ENCODE assay signal across 19 cellular contexts in the genomic region with DNA sequence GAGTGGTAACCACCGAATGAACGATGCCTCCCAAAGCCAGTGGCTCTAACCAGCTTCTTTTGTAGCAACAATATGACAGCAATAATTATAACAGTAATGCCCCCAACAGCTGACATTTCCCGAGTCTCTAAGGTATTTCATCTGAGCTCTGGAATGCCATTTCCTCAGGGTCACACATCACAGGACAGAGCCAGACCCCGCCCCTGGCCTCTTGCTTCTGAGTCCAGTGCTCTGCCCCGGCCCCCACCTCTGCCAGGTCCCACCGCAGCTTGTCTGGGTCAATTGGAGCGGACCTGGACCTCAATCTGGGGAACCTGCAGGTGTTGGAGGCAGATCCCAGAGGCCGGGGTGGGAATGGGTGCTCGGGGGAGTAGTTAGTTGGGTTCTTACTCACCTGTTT.
"Had no signal": no experiment of that assay in that cellular context is flagged by ENCODE, and none has a peak within 500 bp of the region (broad histone marks: within the 10 kb centered on the region; RNA-seq: fewer than 3 reads in every experiment).

No MANE protein-coding gene starts in this region.

- H3K9me3 ChIP-seq: heart left ventricle, left ventricle myocardium inferior, lower lobe of right lung, ovary, spleen, stomach had no signal

- H3K4me3 Mint-ChIP-seq: endodermal cell, memory B cell, naive B cell had no signal

- H3K9me3 Mint-ChIP-seq: endodermal cell, memory B cell, naive B cell had no signal

- H3K4me3 ChIP-seq: coronary artery, heart left ventricle, left ventricle myocardium inferior, lower lobe of right lung, ovary, spleen, stomach had no signal

- H3K27ac Mint-ChIP-seq: endodermal cell, memory B cell, naive B cell had no signal

- DNase-seq: central memory CD4-positive, alpha-beta T cell; effector CD4-positive, alpha-beta T cell; endodermal cell; erythroblast; foreskin melanocyte; heart left ventricle; hippocampal formation; kidney glomerular epithelial cell; left ventricle myocardium inferior; lower lobe of right lung; naive B cell; nucleus accumbens; ovary; spleen; stimulated activated naive CD4-positive, alpha-beta T cell; stomach had no signal

- H3K27me3 ChIP-seq: heart left ventricle, ovary had no signal

- H3K27ac ChIP-seq: coronary artery, left ventricle myocardium inferior, lower lobe of right lung, ovary, spleen, stomach had no signal

- H3K4me1 Mint-ChIP-seq: memory B cell had no signal

- ATAC-seq: heart left ventricle, lower lobe of right lung, right cardiac atrium had no signal

- H3K36me3 Mint-ChIP-seq: memory B cell, naive B cell had no signal

- H3K36me3 ChIP-seq: heart left ventricle, left ventricle myocardium inferior, lower lobe of right lung, ovary, spleen, stomach had no signal
